Comparison of ENCODE assay signal across 20 cellular contexts in the genomic region with DNA sequence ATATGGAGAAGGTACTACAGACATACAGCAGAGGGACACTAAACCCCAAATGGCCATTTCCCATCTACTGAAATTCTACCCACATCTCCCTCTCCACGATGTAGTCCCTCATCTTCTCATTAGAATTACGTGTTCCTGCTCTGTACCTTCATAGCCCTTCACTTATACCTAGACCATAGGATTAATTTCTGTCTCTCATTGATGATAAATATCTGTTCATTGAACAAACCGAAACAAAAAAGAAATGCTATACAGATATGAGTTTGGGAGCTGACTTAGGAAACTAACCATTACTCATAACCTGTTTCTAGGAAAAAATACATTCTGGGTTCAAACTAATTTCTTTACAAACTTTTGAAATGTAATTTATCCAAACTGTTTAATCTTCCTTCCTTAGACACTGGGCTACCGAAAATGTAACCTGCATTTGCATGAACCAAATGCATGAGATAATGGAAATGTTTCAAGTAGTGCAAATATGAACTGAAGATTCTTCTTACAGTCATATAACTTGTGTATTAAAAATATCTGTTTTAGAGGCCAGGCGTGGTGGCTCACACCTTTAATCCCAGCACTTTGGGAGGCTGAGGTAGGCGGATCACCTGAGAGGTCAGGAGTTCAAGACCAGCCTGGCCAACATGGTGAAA.
"Had no signal": no experiment of that assay in that cellular context is flagged by ENCODE, and none has a peak within 500 bp of the region (broad histone marks: within the 10 kb centered on the region; RNA-seq: fewer than 3 reads in every experiment).

No MANE protein-coding gene starts in this region.

- H3K27ac Mint-ChIP-seq: dendritic cell treated with granulocyte-macrophage colony-stimulating factor and Interleukin-4, amounts not matched to agents 40 ng/mL and 50 ng/mL, for 4 days; nephron had no signal

- H3K27me3 ChIP-seq: cardiac muscle cell, esophagus muscularis mucosa, gastroesophageal sphincter, heart left ventricle, left lung, sigmoid colon, tibial artery had no signal

- H3K36me3 ChIP-seq: cardiac muscle cell, esophagus muscularis mucosa, gastroesophageal sphincter, heart left ventricle, left lung, sigmoid colon, tibial artery had no signal

- ATAC-seq: gastroesophageal sphincter, heart left ventricle, left lung had no signal

- H3K27ac ChIP-seq: cardiac muscle cell, esophagus muscularis mucosa, gastroesophageal sphincter, heart left ventricle, sigmoid colon, tibial artery had no signal

- DNase-seq: activated CD4-positive, alpha-beta T cell treated with anti-CD3 and anti-CD28 coated beads, Interleukin-2, amount 50 U/mL, for 4 hours; activated CD8-positive, alpha-beta memory T cell treated with anti-CD3 and anti-CD28 coated beads, Interleukin-2, amount 50 U/mL, for 48 hours; amygdala; effector CD8-positive, alpha-beta T cell; heart left ventricle; kidney; left lung; midbrain; nucleus accumbens; sigmoid colon; stimulated activated naive CD4-positive, alpha-beta T cell; substantia nigra; T-helper 9 cell; tibial artery had no signal

- H3K27me3 Mint-ChIP-seq: activated naive CD4-positive, alpha-beta T cell treated with anti-CD3 and anti-CD28 coated beads, Interleukin-2, amount 50 U/mL, for 24 hours; dendritic cell treated with granulocyte-macrophage colony-stimulating factor and Interleukin-4, amounts not matched to agents 40 ng/mL and 50 ng/mL, for 4 days had no signal

- H3K4me3 ChIP-seq: cardiac muscle cell, esophagus muscularis mucosa, gastroesophageal sphincter, heart left ventricle, left lung, sigmoid colon, tibial artery had no signal

- H3K9me3 Mint-ChIP-seq: activated naive CD4-positive, alpha-beta T cell treated with anti-CD3 and anti-CD28 coated beads, Interleukin-2, amount 50 U/mL, for 24 hours; dendritic cell treated with granulocyte-macrophage colony-stimulating factor and Interleukin-4, amounts not matched to agents 40 ng/mL and 50 ng/mL, for 4 days; nephron had no signal

- H3K4me1 Mint-ChIP-seq: nephron had no signal

- H3K9me3 ChIP-seq: esophagus muscularis mucosa, gastroesophageal sphincter, heart left ventricle, left lung, sigmoid colon, tibial artery had no signal

- H3K4me3 Mint-ChIP-seq: activated naive CD4-positive, alpha-beta T cell treated with anti-CD3 and anti-CD28 coated beads, Interleukin-2, amount 50 U/mL, for 24 hours; dendritic cell treated with granulocyte-macrophage colony-stimulating factor and Interleukin-4, amounts not matched to agents 40 ng/mL and 50 ng/mL, for 4 days; nephron had no signal
